17 cellular contexts compared by ENCODE assay signal in the genomic region with DNA sequence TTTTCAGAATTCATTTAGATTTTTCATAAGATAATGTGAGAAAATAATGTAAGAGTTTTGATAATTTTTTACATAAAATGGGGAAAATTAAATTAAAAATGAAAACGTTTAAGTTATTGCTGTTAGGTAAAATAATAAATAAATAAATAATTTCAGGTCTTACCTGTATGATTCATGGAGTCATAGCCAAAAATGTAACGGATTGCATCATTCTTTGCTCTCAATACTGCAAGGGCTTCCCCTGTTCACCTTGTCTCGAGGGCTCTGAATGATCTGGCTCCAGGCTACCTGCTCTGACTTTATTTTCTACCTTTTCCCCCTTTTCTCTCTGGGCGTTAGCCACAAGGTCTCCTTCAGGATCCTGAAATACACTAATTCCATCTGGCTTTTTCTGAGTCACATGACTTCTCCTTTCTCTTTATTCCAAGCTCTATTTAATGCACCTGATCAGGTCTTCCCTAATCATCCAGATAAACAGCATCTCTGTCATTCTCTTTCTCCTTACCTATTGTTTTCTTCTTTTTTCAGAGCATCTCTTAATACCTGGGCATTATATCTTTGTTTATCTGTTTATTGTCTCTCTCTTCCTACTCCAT.
"Had no signal": no experiment of that assay in that cellular context is flagged by ENCODE, and none has a peak within 500 bp of the region (broad histone marks: within the 10 kb centered on the region; RNA-seq: fewer than 3 reads in every experiment).

No MANE protein-coding gene starts in this region.

- H3K27ac ChIP-seq: body of pancreas, epithelial cell of prostate, gastrocnemius medialis, heart right ventricle, psoas muscle had no signal

- H3K9me3 ChIP-seq: body of pancreas, gastrocnemius medialis, heart right ventricle, psoas muscle had no signal

- H3K4me3 ChIP-seq: body of pancreas, gastrocnemius medialis, heart right ventricle, lung, psoas muscle had no signal

- H3K4me1 Mint-ChIP-seq: activated naive CD8-positive, alpha-beta T cell treated with anti-CD3 and anti-CD28 coated beads for 36 hours; neural crest cell had no signal

- H3K9me3 Mint-ChIP-seq: activated naive CD8-positive, alpha-beta T cell treated with anti-CD3 and anti-CD28 coated beads for 36 hours; dendritic cell treated with granulocyte-macrophage colony-stimulating factor and Interleukin-4, amounts not matched to agents 40 ng/mL and 50 ng/mL, for 4 days; neural crest cell had no signal

- H3K4me3 Mint-ChIP-seq: activated naive CD8-positive, alpha-beta T cell treated with anti-CD3 and anti-CD28 coated beads for 36 hours; dendritic cell treated with granulocyte-macrophage colony-stimulating factor and Interleukin-4, amounts not matched to agents 40 ng/mL and 50 ng/mL, for 4 days; neural crest cell had no signal

- H3K27me3 Mint-ChIP-seq: dendritic cell treated with granulocyte-macrophage colony-stimulating factor and Interleukin-4, amounts not matched to agents 40 ng/mL and 50 ng/mL, for 4 days had no signal

- DNase-seq: activated CD4-positive, alpha-beta T cell treated with anti-CD3 and anti-CD28 coated beads, Interleukin-2, amount 50 U/mL, for 1 hour; activated CD4-positive, CD25-positive, alpha-beta regulatory T cell; activated CD8-positive, alpha-beta memory T cell treated with anti-CD3 and anti-CD28 coated beads for 24 hours; activated gamma-delta T cell treated with Interleukin-2 at 50 U/mL for 16 hours; activated naive CD8-positive, alpha-beta T cell treated with anti-CD3 and anti-CD28 coated beads for 36 hours; amygdala; body of pancreas; effector memory CD4-positive, alpha-beta T cell; gastrocnemius medialis; heart right ventricle; psoas muscle; stimulated activated naive CD8-positive, alpha-beta T cell treated with anti-CD3 and anti-CD28 coated beads, Interleukin-15, Interleukin-2, amounts not matched to agents 100 U/mL and 50 U/mL, for 24 hours had no signal

- H3K27ac Mint-ChIP-seq: activated naive CD8-positive, alpha-beta T cell treated with anti-CD3 and anti-CD28 coated beads for 36 hours; dendritic cell treated with granulocyte-macrophage colony-stimulating factor and Interleukin-4, amounts not matched to agents 40 ng/mL and 50 ng/mL, for 4 days had no signal

- H3K36me3 Mint-ChIP-seq: activated naive CD8-positive, alpha-beta T cell treated with anti-CD3 and anti-CD28 coated beads for 36 hours had no signal

- H3K27me3 ChIP-seq: body of pancreas, gastrocnemius medialis, heart right ventricle had no signal

- H3K4me1 ChIP-seq: body of pancreas, gastrocnemius medialis, psoas muscle had no signal

- H3K36me3 ChIP-seq: gastrocnemius medialis, heart right ventricle had no signal

- ATAC-seq: body of pancreas; gastrocnemius medialis; heart right ventricle; psoas muscle; sciatic nerve; stimulated activated naive CD8-positive, alpha-beta T cell treated with anti-CD3 and anti-CD28 coated beads, Interleukin-15, Interleukin-2, amounts not matched to agents 100 U/mL and 50 U/mL, for 24 hours had no signal
